Comparison of ENCODE assay signal across 8 cellular contexts in the genomic region with DNA sequence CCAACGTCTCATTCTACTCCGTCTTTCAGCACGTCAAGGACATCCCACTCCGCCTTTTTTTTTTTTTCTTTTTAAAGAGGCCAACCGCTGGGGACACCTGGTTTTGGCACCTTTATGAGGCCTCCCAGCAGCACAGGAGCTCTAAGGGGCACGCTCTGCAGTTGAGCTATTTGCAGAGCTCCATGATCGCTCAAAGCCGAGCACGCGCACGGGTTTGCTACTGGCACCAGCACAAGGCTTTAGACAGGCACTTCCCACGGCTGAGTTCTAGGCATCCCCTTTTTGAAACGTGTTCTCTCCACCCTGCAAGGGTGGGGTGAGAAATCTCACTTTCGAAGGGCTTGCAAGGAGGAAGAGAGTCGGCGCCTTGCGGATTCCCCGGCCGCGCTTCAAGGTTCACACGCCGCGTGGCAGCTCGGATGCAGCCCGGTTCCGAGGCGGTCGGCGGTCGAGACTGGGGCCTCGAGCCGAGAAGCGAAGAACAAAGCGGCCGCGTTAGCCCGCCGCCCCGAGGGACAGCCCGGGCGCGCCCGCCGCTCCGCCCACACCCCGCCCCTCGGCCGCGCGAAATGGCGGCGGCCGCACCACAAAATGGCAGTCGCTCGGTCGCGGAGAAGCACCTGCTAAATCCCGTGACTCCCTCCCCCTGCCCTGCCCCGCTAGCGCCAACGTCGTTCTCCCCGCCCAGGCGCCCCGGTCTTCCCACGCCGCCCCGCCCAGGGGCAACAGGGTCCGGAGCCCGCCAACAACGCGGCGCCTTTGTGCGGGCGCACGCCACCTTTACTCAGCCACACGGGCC.
DNase-seq lines count a peak whose midpoint lies in the region; ATAC-seq and TF ChIP-seq lines count a peak whose summit lies in the region.

No MANE protein-coding gene starts in this region.

- ATAC-seq in GM18505 (IDR thresholded peaks at IDR 0.05; ENCODE audit: unreplicated experiment) (peak; percentile 41), HG02973 (IDR thresholded peaks at IDR 0.05; ENCODE audit: unreplicated experiment) (peak; percentile 41)

- TF ChIP-seq CTCF in astrocyte of the cerebellum (IDR thresholded peaks at IDR 0.05; ENCODE audit: low read depth, low read length, missing control alignments), result no peak
- no peak for TF ChIP-seq CTCF in retinal pigment epithelial cell (conservative IDR thresholded peaks at IDR 0.05; ENCODE audit: low read depth, low read length)

- DNase-seq in NCI-H2029 treated with DMSO at 0.1 percent for 48 hours (lab: John Stamatoyannopoulos, UW) (peak; percentile 87), T-helper 9 cell (peak; percentile 81), astrocyte of the cerebellum (ENCODE audit: low read depth) (peak; percentile 83), hippocampal formation (lab: John Stamatoyannopoulos, UW) (peak; percentile 85 to 87), retinal pigment epithelial cell (ENCODE audit: low read depth) (peak; percentile 76), HPDE6-E6E7 (ENCODE audit: extremely low spot score) (no peak)

- peak; percentile 68 for TF ChIP-seq POLR2A in GM18505 (IDR thresholded peaks at IDR 0.05; ENCODE audit: borderline replicate concordance, extremely low read depth, insufficient read depth, insufficient read length)

- in situ Hi-C loops in astrocyte of the cerebellum (cut with HindIII; ENCODE audit: low sequenced_read_pairs), result no loop called here

- H3K4me3 ChIP-seq in astrocyte of the cerebellum (ENCODE audit: low read depth, low read length) (peak overlapping the region; percentile 77), retinal pigment epithelial cell (ENCODE audit: low read length) (peak overlapping the region; percentile 73)
